Comparison of ENCODE assay signal across 8 cellular contexts in the genomic region with DNA sequence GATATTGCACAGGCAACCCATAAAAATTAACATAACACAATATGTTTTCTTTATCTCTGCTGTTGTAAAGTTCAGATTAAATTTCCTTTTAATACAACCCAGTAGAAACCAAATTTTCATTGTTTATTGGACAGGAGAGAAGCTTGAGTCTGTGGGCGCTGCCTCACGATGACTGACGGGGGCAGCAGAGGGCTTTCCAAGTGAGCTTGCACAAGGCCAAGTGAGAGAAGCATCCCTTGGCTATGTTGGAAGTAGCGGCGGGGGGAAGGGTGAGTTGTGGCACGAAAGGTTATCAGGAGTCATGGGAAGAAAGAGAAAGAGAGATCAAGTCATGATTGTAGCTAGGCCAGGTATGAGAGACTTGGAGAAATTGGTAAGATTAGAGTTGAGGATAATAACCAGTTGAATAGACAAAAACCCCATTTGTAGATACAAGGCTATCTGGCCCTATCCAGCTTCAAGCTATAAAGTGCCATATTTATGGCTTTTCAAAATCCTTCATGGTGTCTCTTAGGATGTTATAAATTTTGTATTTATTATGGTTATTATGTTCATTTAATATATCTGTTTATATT.
DNase-seq lines count a peak whose midpoint lies in the region; ATAC-seq and TF ChIP-seq lines count a peak whose summit lies in the region.

No MANE protein-coding gene starts in this region.

- CTCF ChIA-PET in AG04449 (lab: Yijun Ruan, JAX) = interaction anchor here (0.8 to 1.9 kb wide), 4 partner anchors 12 to 1868 kb away, joined by 3 to 9 read pairs (median 4); no protein-coding TSS in a partner anchor

- TF ChIP-seq POLR2A in breast epithelium (IDR thresholded peaks at IDR 0.05) = no peak

- intact Hi-C loops in breast epithelium (cut with DNase I; ENCODE audit: low total_unique reads) = no loop called here

- ATAC-seq in HG02981 (IDR thresholded peaks at IDR 0.05; ENCODE audit: unreplicated experiment) (peak; percentile 75), HG02678 (IDR thresholded peaks at IDR 0.05; ENCODE audit: unreplicated experiment) (no peak)
- no peak for ATAC-seq in stimulated activated naive CD8-positive, alpha-beta T cell treated with anti-CD3 and anti-CD28 coated beads, Interleukin-15, Interleukin-2, amounts not matched to agents 100 U/mL and 50 U/mL, for 24 hours

- TF ChIP-seq CTCF in AG04449 (IDR thresholded peaks at IDR 0.05; ENCODE audit: insufficient read depth, low read length, missing control alignments) = peak; percentile 42
- TF ChIP-seq CTCF in GM12875 (IDR thresholded peaks at IDR 0.05; ENCODE audit: borderline replicate concordance, insufficient read depth, low read depth, low read length) = peak; percentile 75
- TF ChIP-seq CTCF in breast epithelium (IDR thresholded peaks at IDR 0.05) = peak in 2 of 3 donors; percentile 46 to 53
- TF ChIP-seq CTCF in kidney epithelial cell (IDR thresholded peaks at IDR 0.05; ENCODE audit: insufficient read depth, low read length, poor library complexity, severe bottlenecking) = peak; percentile 98

- H3K27me3 ChIP-seq in breast epithelium (no peaks in the 10 kb centered on the region), kidney epithelial cell (ENCODE audit: control insufficient read depth, insufficient read depth, low read length) (no peaks in the 10 kb centered on the region)

- H3K36me3 ChIP-seq in breast epithelium = no peaks in the 10 kb centered on the region
- H3K36me3 ChIP-seq in kidney epithelial cell (ENCODE audit: control insufficient read depth, insufficient read depth, low read length) = no peaks in the 10 kb centered on the region

- no peak for DNase-seq in AG04449 (ENCODE audit: low read depth, low spot score)
- peak; percentile 0 for DNase-seq in NCI-H345 treated with DMSO at 0.1 percent for 48 hours (lab: John Stamatoyannopoulos, UW; ENCODE audit: unreplicated experiment)
- no peak for DNase-seq in breast epithelium (ENCODE audit: low spot score in 2 of 2)
- DNase-seq in kidney epithelial cell (ENCODE audit: low read depth) = peak; percentile 31
- peak; percentile 15 for DNase-seq in stimulated activated naive CD8-positive, alpha-beta T cell treated with anti-CD3 and anti-CD28 coated beads, Interleukin-15, Interleukin-2, amounts not matched to agents 100 U/mL and 50 U/mL, for 24 hours

- no peaks in the 10 kb centered on the region for H3K4me1 ChIP-seq in breast epithelium

- H3K9me3 ChIP-seq in breast epithelium = peaks cover 0 to 6% of the 10 kb centered on the region in 2 donors

- POLR2A ChIA-PET in AG04449 (lab: Yijun Ruan, JAX) = no interaction called here

- H3K27ac ChIP-seq in breast epithelium = no peak overlapping the region

- H3K4me3 ChIP-seq in AG04449 (ENCODE audit: low read depth, low read length) = no peak overlapping the region
- no peak overlapping the region for H3K4me3 ChIP-seq in GM12875 (ENCODE audit: low read depth, low read length)
- H3K4me3 ChIP-seq in breast epithelium = no peak overlapping the region
- H3K4me3 ChIP-seq in kidney epithelial cell (ENCODE audit: low read depth, low read length) = no peak overlapping the region

Comparison
In these comparisons a context has a peak if more than half of its experiments do, and no peak if none do; other contexts are left out.
1. DNase-seq: peak in NCI-H345 treated with DMSO at 0.1 percent for 48 hours (single experiment), kidney epithelial cell (single experiment) and stimulated activated naive CD8-positive, alpha-beta T cell treated with anti-CD3 and anti-CD28 coated beads, Interleukin-15, Interleukin-2, amounts not matched to agents 100 U/mL and 50 U/mL, for 24 hours (single experiment); none in AG04449 (single experiment) and breast epithelium (0 of 2).
2. CTCF ChIP-seq: peak in every context shown above with its lines; median percentile 98 in kidney epithelial cell; 75 in GM12875; 50 in breast epithelium; 42 in AG04449.